In the genomic region with DNA sequence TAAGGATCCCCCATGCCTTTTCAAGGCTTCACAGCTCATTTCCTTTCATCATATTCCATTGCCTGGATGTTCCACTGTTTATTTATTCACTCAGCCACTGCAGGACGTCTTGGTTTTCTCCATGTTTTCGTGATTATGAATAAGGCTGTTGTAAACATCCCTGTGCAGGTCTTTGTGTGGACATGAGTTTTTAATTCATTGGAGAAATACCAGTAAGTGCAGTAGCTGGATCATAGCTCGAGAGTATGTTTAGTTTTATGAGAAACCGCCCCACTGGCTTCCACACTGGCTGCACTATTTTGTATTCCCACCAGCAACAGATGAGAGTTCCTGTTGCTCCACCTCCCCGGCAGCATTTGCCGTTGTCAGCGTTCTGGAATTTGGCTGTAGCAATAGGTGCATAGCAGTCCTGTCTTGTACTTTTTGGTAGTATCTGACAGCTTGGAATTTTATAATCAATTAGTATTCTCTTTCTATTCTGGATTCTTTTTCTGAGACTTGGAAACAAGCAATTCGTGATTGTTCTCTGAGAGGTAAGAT, we compare ENCODE assay signal across 15 cellular contexts.
DNase-seq lines count a peak whose midpoint lies in the region; ATAC-seq lines count a peak whose summit lies in the region.
"Had no signal": no experiment of that assay in that cellular context is flagged by ENCODE, and none has a peak within 500 bp of the region (broad histone marks: within the 10 kb centered on the region; RNA-seq: fewer than 3 reads in every experiment).

No MANE protein-coding gene starts in this region.

- no peak overlapping the region for H2BK12ac ChIP-seq in neuronal stem cell (ENCODE audit: low read length)

- H3K9ac ChIP-seq in neuronal stem cell (ENCODE audit: low read depth, low read length, poor library complexity) = no peak overlapping the region
- H3K9ac ChIP-seq: BLaER1 had no signal

- no peaks in the 10 kb centered on the region for H3K9me3 ChIP-seq in SJSA1 (replicated peaks)
- H3K9me3 ChIP-seq in neuronal stem cell (replicated peaks in 1 of 2; ENCODE audit: control insufficient read depth in 2 of 2, insufficient read depth in 1 of 2, low read depth in 1 of 2, low read length in 2 of 2) = peaks cover 4 to 7% of the 10 kb centered on the region in 2 donors

- no peak overlapping the region for H3K4me2 ChIP-seq in neuronal stem cell (ENCODE audit: insufficient read depth, low read length, poor library complexity, severe bottlenecking)
- H3K4me2 ChIP-seq: BLaER1, GM23338 had no signal

- no peak overlapping the region for H2BK5ac ChIP-seq in neuronal stem cell (ENCODE audit: low read length)

- H3K27ac ChIP-seq in SJSA1 = peak overlapping the region; percentile 79
- no peak overlapping the region for H3K27ac ChIP-seq in neuronal stem cell (replicated peaks; ENCODE audit: low read length)
- H3K27ac ChIP-seq: BLaER1 had no signal

- no peak overlapping the region for H4K8ac ChIP-seq in neuronal stem cell (ENCODE audit: low read depth, low read length)

- H2AFZ ChIP-seq in neuronal stem cell (ENCODE audit: low read length) = no peak overlapping the region
- H2AFZ ChIP-seq: GM23338 had no signal

- H3K4me3 ChIP-seq in SJSA1 (no peak overlapping the region), neuronal stem cell (ENCODE audit: low read length in 2 of 2) (no peak overlapping the region)
- H3K4me3 ChIP-seq: BLaER1, GM23338, K562 had no signal

- H3K36me3 ChIP-seq in SJSA1 (no peaks in the 10 kb centered on the region), neuronal stem cell (replicated peaks in 1 of 2; ENCODE audit: control insufficient read depth in 2 of 2, insufficient read depth in 2 of 2, low read length in 2 of 2) (no peaks in the 10 kb centered on the region)
- H3K36me3 ChIP-seq: BLaER1 had no signal

- no peak overlapping the region for H2AK5ac ChIP-seq in neuronal stem cell (ENCODE audit: low read depth, low read length)

- H3K4me1 ChIP-seq in SJSA1 (replicated peaks) = peaks cover 54% of the 10 kb centered on the region
- no peaks in the 10 kb centered on the region for H3K4me1 ChIP-seq in neuronal stem cell (ENCODE audit: control insufficient read depth in 2 of 2, insufficient read depth in 1 of 2, low read depth in 1 of 2, low read length in 2 of 2)
- H3K4me1 ChIP-seq: BLaER1 had no signal

- no peak overlapping the region for H2BK15ac ChIP-seq in neuronal stem cell (ENCODE audit: low read length)

- H3K79me1 ChIP-seq in neuronal stem cell (ENCODE audit: low read depth, low read length) = no peaks in the 10 kb centered on the region

- DNase-seq in H4 (ENCODE audit: low spot score) (peak; percentile 24), SJSA1 (ENCODE audit: low read depth in 1 of 2, low spot score in 2 of 2) (peak; percentile 87 to 92), iris pigment epithelial cell (ENCODE audit: low read depth) (peak; percentile 74), DMS53 (lab: John Stamatoyannopoulos, UW) (no peak), neuronal stem cell (ENCODE audit: low spot score) (no peak)
- DNase-seq: 8988T; CD4-positive, alpha-beta memory T cell; GDM1; H7 had no signal

- H3K27me3 ChIP-seq in SJSA1 (replicated peaks) (no peaks in the 10 kb centered on the region), neuronal stem cell (ENCODE audit: control insufficient read depth in 3 of 3, insufficient read depth in 3 of 3, low read depth in 1 of 3, low read length in 3 of 3) (no peaks in the 10 kb centered on the region)
- H3K27me3 ChIP-seq: BLaER1 had no signal

- no peak overlapping the region for H3K4ac ChIP-seq in neuronal stem cell (ENCODE audit: low read length)

- no peak overlapping the region for H3K14ac ChIP-seq in neuronal stem cell (ENCODE audit: low read length)

- no peak overlapping the region for H4K91ac ChIP-seq in neuronal stem cell (ENCODE audit: low read depth, low read length, poor library complexity)

- no peak overlapping the region for H3K18ac ChIP-seq in neuronal stem cell (ENCODE audit: low read length)

- no CpG with 5 or more reads among the region's 8 CpGs for WGBS in neuronal stem cell (ENCODE audit: extremely low coverage in 2 of 2, insufficient read length in 2 of 2, insufficient replicate concordance in 1 of 2), 2 donors

- ATAC-seq in HG02571 (IDR thresholded peaks at IDR 0.05; ENCODE audit: unreplicated experiment) (no peak), HG03521 (IDR thresholded peaks at IDR 0.05; ENCODE audit: unreplicated experiment) (no peak)
- ATAC-seq: GM23338, HCT116, K562 had no signal

- no peak overlapping the region for H3K23ac ChIP-seq in neuronal stem cell (ENCODE audit: low read depth, low read length, poor library complexity)

- H2BK120ac ChIP-seq in neuronal stem cell (ENCODE audit: low read depth, low read length) = no peak overlapping the region

Comparison
In these comparisons a context has a peak if more than half of its experiments do, and no peak if none do; other contexts are left out.
1. DNase-seq: peak in H4 (single experiment), SJSA1 (2 of 2) and iris pigment epithelial cell (single experiment); none in DMS53 (single experiment) and neuronal stem cell (single experiment).